10 cellular contexts compared by ENCODE assay signal in genomic region chr13:109684836-109685602, GRCh38.
A peak's percentile ranks its signal among the peaks of the same experiment; 100 is the strongest.
DNase-seq lines count a peak whose midpoint lies in the region; TF ChIP-seq lines count a peak whose summit lies in the region.
"Had no signal": no experiment of that assay in that cellular context is flagged by ENCODE, and none has a peak within 500 bp of the region (broad histone marks: within the 10 kb centered on the region; RNA-seq: fewer than 3 reads in every experiment).

No MANE protein-coding gene starts in this region.

- H3K27me3 ChIP-seq in PC-9 (ENCODE audit: insufficient read depth, low read depth) (no peaks in the 10 kb centered on the region), rectal smooth muscle tissue (ENCODE audit: control insufficient read depth, insufficient read depth, low read length) (no peaks in the 10 kb centered on the region)

- peaks cover 8% of the 10 kb centered on the region for H3K27me3 Mint-ChIP-seq in activated T-helper 1 cell treated with anti-CD3 and anti-CD28 coated beads, Interleukin-12 subunit alpha, Interleukin-12 subunit beta, Interleukin-2, Interleukin-4 antibody, amounts not matched to agents 30 ng/mL and 10 ng/mL and 1 ng/mL, durations not matched to agents 14 hours and 24 hours and 36 hours (ENCODE audit: insufficient read depth)

- H3K36me3 Mint-ChIP-seq in activated T-helper 1 cell treated with anti-CD3 and anti-CD28 coated beads, Interleukin-12 subunit alpha, Interleukin-12 subunit beta, Interleukin-2, Interleukin-4 antibody, amounts not matched to agents 30 ng/mL and 10 ng/mL and 1 ng/mL, durations not matched to agents 14 hours and 24 hours and 36 hours (ENCODE audit: low read depth): no peaks in the 10 kb centered on the region
- H3K36me3 Mint-ChIP-seq: mesothelial cell of epicardium had no signal

- POLR2A ChIA-PET in PC-9 (lab: Charles Lee; ENCODE audit: unreplicated experiment): interaction anchor here (0.5 to 0.7 kb wide), 6 partner anchors 61 to 1292 kb away, joined by 3 to 7 read pairs (median 4); no protein-coding TSS in a partner anchor

- H3K9me3 ChIP-seq in PC-9 (ENCODE audit: insufficient read depth, low read depth): no peaks in the 10 kb centered on the region

- H3K9me3 Mint-ChIP-seq in activated T-helper 1 cell treated with anti-CD3 and anti-CD28 coated beads, Interleukin-12 subunit alpha, Interleukin-12 subunit beta, Interleukin-2, Interleukin-4 antibody, amounts not matched to agents 30 ng/mL and 10 ng/mL and 1 ng/mL, durations not matched to agents 14 hours and 24 hours and 36 hours: no peaks in the 10 kb centered on the region
- H3K9me3 Mint-ChIP-seq: mesothelial cell of epicardium had no signal

- no peaks in the 10 kb centered on the region for H3K79me2 ChIP-seq in PC-9 (ENCODE audit: low read depth)

- H3K27ac ChIP-seq in PC-9: peak overlapping the region; percentile 95
- peak overlapping the region; percentile 18 for H3K27ac ChIP-seq in rectal smooth muscle tissue (ENCODE audit: low read depth, low read length)

- BruUV-seq in PC-9 (replicated peaks; lab: Mats Ljungman, UMichigan): no TSS peak

- H3K4me1 Mint-ChIP-seq in activated T-helper 1 cell treated with anti-CD3 and anti-CD28 coated beads, Interleukin-12 subunit alpha, Interleukin-12 subunit beta, Interleukin-2, Interleukin-4 antibody, amounts not matched to agents 30 ng/mL and 10 ng/mL and 1 ng/mL, durations not matched to agents 14 hours and 24 hours and 36 hours (ENCODE audit: low read depth): no peaks in the 10 kb centered on the region

- DNase-seq in Daoy (ENCODE audit: low read depth) (peak; percentile 76), PC-9 (peak; percentile 75 to 96), globus pallidus (ENCODE audit: low spot score) (peak; percentile 20), ureter (ENCODE audit: low spot score) (no peak), superior temporal gyrus (ENCODE audit: extremely low spot score) (no peak)
- DNase-seq in activated T-helper 1 cell treated with anti-CD3 and anti-CD28 coated beads, Interleukin-12 subunit alpha, Interleukin-12 subunit beta, Interleukin-2, Interleukin-4 antibody, amounts not matched to agents 30 ng/mL and 10 ng/mL and 1 ng/mL, durations not matched to agents 14 hours and 24 hours and 36 hours (ENCODE audit: low spot score): no peak
- no peak for DNase-seq in activated effector memory CD4-positive, alpha-beta T cell treated with anti-CD3 and anti-CD28 coated beads, Interleukin-2, amount 50 U/mL, for 16 hours

- H3K4me3 Mint-ChIP-seq in activated T-helper 1 cell treated with anti-CD3 and anti-CD28 coated beads, Interleukin-12 subunit alpha, Interleukin-12 subunit beta, Interleukin-2, Interleukin-4 antibody, amounts not matched to agents 30 ng/mL and 10 ng/mL and 1 ng/mL, durations not matched to agents 14 hours and 24 hours and 36 hours: no peak overlapping the region
- H3K4me3 Mint-ChIP-seq: mesothelial cell of epicardium had no signal

- H3K4me1 ChIP-seq in PC-9 (replicated peaks; ENCODE audit: insufficient read depth) (peaks cover 50% of the 10 kb centered on the region), rectal smooth muscle tissue (ENCODE audit: control insufficient read depth, insufficient read depth, low read length) (no peaks in the 10 kb centered on the region)

- no peak overlapping the region for H3K27ac Mint-ChIP-seq in activated T-helper 1 cell treated with anti-CD3 and anti-CD28 coated beads, Interleukin-12 subunit alpha, Interleukin-12 subunit beta, Interleukin-2, Interleukin-4 antibody, amounts not matched to agents 30 ng/mL and 10 ng/mL and 1 ng/mL, durations not matched to agents 14 hours and 24 hours and 36 hours
- H3K27ac Mint-ChIP-seq: mesothelial cell of epicardium had no signal

- H3K36me3 ChIP-seq in PC-9 (ENCODE audit: low read depth): no peaks in the 10 kb centered on the region
- no peaks in the 10 kb centered on the region for H3K36me3 ChIP-seq in rectal smooth muscle tissue (ENCODE audit: control insufficient read depth, insufficient read depth, low read length)

- no peaks in the 10 kb centered on the region for H3K9me2 ChIP-seq in PC-9 (ENCODE audit: insufficient read depth)

- H2AFZ ChIP-seq in PC-9: peak overlapping the region; percentile 71

- CTCF ChIA-PET in PC-9 (lab: Charles Lee): no interaction called here

- H3K4me3 ChIP-seq in PC-9: peak overlapping the region; percentile 52
- peak overlapping the region; percentile 2 for H3K4me3 ChIP-seq in rectal smooth muscle tissue (ENCODE audit: low read length)
- H3K4me3 ChIP-seq: K562 had no signal

- peaks cover 45% of the 10 kb centered on the region for H3F3A ChIP-seq in PC-9 (ENCODE audit: insufficient read depth, low read depth)

- no peak for TF ChIP-seq CTCF in PC-9 (conservative IDR thresholded peaks at IDR 0.05)

- no peaks in the 10 kb centered on the region for H4K20me1 ChIP-seq in PC-9 (ENCODE audit: insufficient read depth)

- H3K4me2 ChIP-seq in PC-9: peak overlapping the region; percentile 93

- intact Hi-C loops in PC-9 (cut with micrococcal nuclease; ENCODE audit: unreplicated experiment): loop anchor here (2.0 to 5.0 kb wide), 3 partner anchors 92 to 528 kb away; no protein-coding TSS in a partner anchor
- intact Hi-C loops in activated T-helper 1 cell treated with anti-CD3 and anti-CD28 coated beads, Interleukin-12 subunit alpha, Interleukin-12 subunit beta, Interleukin-2, Interleukin-4 antibody, amounts not matched to agents 30 ng/mL and 10 ng/mL and 1 ng/mL, durations not matched to agents 14 hours and 24 hours and 36 hours (cut with micrococcal nuclease): no loop called here

- no peak overlapping the region for H3K9ac ChIP-seq in rectal smooth muscle tissue (ENCODE audit: low read length)

Comparison
In these comparisons a context has a peak if more than half of its experiments do, and no peak if none do; other contexts are left out.
1. DNase-seq: peak in Daoy (single experiment), PC-9 (2 of 2) and globus pallidus (single experiment); none in ureter (single experiment), activated T-helper 1 cell treated with anti-CD3 and anti-CD28 coated beads, Interleukin-12 subunit alpha, Interleukin-12 subunit beta, Interleukin-2, Interleukin-4 antibody, amounts not matched to agents 30 ng/mL and 10 ng/mL and 1 ng/mL, durations not matched to agents 14 hours and 24 hours and 36 hours (single experiment), superior temporal gyrus (single experiment) and activated effector memory CD4-positive, alpha-beta T cell treated with anti-CD3 and anti-CD28 coated beads, Interleukin-2, amount 50 U/mL, for 16 hours (single experiment).